ENCODE assay signal across 1 cellular context in genomic region chr16:57166951-57167350, GRCh38.
TF ChIP-seq lines count a peak whose summit lies in the region.

No MANE protein-coding gene starts in this region.

TF ChIP-seq in HepG2, 621 proteins besides CTCF, POLR2A, EP300 and RAD21:
- TF ChIP-seq, protein P1, sequence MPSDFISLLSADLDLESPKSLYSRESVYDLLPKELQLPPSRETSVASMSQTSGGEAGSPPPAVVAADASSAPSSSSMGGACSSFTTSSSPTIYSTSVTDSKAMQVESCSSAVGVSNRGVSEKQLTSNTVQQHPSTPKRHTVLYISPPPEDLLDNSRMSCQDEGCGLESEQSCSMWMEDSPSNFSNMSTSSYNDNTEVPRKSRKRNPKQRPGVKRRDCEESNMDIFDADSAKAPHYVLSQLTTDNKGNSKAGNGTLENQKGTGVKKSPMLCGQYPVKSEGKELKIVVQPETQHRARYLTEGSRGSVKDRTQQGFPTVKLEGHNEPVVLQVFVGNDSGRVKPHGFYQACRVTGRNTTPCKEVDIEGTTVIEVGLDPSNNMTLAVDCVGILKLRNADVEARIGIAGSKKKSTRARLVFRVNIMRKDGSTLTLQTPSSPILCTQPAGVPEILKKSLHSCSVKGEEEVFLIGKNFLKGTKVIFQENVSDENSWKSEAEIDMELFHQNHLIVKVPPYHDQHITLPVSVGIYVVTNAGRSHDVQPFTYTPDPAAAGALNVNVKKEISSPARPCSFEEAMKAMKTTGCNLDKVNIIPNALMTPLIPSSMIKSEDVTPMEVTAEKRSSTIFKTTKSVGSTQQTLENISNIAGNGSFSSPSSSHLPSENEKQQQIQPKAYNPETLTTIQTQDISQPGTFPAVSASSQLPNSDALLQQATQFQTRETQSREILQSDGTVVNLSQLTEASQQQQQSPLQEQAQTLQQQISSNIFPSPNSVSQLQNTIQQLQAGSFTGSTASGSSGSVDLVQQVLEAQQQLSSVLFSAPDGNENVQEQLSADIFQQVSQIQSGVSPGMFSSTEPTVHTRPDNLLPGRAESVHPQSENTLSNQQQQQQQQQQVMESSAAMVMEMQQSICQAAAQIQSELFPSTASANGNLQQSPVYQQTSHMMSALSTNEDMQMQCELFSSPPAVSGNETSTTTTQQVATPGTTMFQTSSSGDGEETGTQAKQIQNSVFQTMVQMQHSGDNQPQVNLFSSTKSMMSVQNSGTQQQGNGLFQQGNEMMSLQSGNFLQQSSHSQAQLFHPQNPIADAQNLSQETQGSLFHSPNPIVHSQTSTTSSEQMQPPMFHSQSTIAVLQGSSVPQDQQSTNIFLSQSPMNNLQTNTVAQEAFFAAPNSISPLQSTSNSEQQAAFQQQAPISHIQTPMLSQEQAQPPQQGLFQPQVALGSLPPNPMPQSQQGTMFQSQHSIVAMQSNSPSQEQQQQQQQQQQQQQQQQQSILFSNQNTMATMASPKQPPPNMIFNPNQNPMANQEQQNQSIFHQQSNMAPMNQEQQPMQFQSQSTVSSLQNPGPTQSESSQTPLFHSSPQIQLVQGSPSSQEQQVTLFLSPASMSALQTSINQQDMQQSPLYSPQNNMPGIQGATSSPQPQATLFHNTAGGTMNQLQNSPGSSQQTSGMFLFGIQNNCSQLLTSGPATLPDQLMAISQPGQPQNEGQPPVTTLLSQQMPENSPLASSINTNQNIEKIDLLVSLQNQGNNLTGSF (CRISPR knock-in tag; IDR thresholded peaks at IDR 0.05): no peak
